Comparison of ENCODE assay signal across 3 cellular contexts in the genomic region with DNA sequence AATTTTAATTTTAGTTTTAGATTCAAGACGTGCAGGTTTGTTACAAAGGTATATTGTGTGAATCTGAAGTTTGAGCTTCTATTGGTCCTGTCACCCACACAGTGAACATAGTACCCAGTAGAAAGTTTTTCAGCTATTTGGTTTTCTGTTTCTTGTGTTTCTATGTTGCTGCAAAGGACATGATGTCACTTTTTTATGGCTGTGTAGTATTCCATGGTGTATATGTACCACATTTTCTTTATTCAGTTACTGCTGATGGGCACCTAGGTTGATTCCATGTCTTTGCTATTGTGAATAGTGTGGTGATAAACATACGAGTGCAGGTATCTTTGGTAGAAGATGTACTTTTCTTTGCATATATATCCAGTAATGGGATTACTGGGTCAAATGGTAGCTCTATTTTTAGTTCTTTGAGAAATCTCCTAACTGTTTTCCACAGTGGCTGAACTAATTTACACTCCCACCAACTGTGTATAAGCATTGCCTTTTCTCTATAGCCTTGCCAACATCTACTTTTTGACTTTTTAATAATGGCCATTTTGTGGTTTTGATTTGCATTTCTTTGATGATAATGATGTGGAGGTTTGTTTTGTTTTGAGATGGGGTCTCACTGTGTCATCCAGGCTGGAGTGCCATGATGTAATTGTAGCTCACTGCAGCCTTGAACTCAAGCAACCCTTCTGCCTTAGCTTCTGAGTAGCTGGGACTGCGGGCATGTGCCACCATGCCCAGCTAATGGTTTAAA.
A peak's percentile ranks its signal among the peaks of the same experiment; 100 is the strongest.
TF ChIP-seq lines count a peak whose summit lies in the region.

No MANE protein-coding gene starts in this region.

TF ChIP-seq in A549, 52 proteins besides CTCF, POLR2A, EP300 and RAD21:
- TF ChIP-seq HDAC2 (IDR thresholded peaks at IDR 0.05), result no peak
- TF ChIP-seq MAFK (IDR thresholded peaks at IDR 0.05; ENCODE audit: partially characterized antibody), result no peak
- TF ChIP-seq FOSL2 (IDR thresholded peaks at IDR 0.05), result no peak
- no peak for TF ChIP-seq FOSL2 (CRISPR knock-in tag; IDR thresholded peaks at IDR 0.05)
- TF ChIP-seq, protein P1, sequence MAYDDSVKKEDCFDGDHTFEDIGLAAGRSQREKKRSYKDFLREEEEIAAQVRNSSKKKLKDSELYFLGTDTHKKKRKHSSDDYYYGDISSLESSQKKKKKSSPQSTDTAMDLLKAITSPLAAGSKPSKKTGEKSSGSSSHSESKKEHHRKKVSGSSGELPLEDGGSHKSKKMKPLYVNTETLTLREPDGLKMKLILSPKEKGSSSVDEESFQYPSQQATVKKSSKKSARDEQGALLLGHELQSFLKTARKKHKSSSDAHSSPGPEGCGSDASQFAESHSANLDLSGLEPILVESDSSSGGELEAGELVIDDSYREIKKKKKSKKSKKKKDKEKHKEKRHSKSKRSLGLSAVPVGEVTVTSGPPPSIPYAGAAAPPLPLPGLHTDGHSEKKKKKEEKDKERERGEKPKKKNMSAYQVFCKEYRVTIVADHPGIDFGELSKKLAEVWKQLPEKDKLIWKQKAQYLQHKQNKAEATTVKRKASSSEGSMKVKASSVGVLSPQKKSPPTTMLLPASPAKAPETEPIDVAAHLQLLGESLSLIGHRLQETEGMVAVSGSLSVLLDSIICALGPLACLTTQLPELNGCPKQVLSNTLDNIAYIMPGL (CRISPR knock-in tag; IDR thresholded peaks at IDR 0.05; ENCODE audit: borderline replicate concordance), result no peak
- TF ChIP-seq, protein P2, sequence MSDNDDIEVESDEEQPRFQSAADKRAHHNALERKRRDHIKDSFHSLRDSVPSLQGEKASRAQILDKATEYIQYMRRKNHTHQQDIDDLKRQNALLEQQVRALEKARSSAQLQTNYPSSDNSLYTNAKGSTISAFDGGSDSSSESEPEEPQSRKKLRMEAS (IDR thresholded peaks at IDR 0.05), result no peak
- no peak for TF ChIP-seq JUNB (IDR thresholded peaks at IDR 0.05)
- TF ChIP-seq HOXB5 (CRISPR knock-in tag; IDR thresholded peaks at IDR 0.05), result no peak
- no peak for TF ChIP-seq HOXB13 (CRISPR knock-in tag; IDR thresholded peaks at IDR 0.05; ENCODE audit: low read depth)
- TF ChIP-seq PHF8 (IDR thresholded peaks at IDR 0.05; ENCODE audit: borderline replicate concordance, low read depth), result no peak
- TF ChIP-seq ESRRA (IDR thresholded peaks at IDR 0.05; ENCODE audit: borderline replicate concordance, low read length), result no peak
- TF ChIP-seq, protein P3, sequence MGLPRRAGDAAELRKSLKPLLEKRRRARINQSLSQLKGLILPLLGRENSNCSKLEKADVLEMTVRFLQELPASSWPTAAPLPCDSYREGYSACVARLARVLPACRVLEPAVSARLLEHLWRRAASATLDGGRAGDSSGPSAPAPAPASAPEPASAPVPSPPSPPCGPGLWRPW (IDR thresholded peaks at IDR 0.05), result no peak
- TF ChIP-seq, protein P4, sequence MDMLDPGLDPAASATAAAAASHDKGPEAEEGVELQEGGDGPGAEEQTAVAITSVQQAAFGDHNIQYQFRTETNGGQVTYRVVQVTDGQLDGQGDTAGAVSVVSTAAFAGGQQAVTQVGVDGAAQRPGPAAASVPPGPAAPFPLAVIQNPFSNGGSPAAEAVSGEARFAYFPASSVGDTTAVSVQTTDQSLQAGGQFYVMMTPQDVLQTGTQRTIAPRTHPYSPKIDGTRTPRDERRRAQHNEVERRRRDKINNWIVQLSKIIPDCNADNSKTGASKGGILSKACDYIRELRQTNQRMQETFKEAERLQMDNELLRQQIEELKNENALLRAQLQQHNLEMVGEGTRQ (IDR thresholded peaks at IDR 0.05), result no peak
- no peak for TF ChIP-seq CHD2 (IDR thresholded peaks at IDR 0.05; ENCODE audit: low read length, partially characterized antibody)
- no peak for TF ChIP-seq ZNF302 (CRISPR knock-in tag; IDR thresholded peaks at IDR 0.05)
- TF ChIP-seq, protein P5, sequence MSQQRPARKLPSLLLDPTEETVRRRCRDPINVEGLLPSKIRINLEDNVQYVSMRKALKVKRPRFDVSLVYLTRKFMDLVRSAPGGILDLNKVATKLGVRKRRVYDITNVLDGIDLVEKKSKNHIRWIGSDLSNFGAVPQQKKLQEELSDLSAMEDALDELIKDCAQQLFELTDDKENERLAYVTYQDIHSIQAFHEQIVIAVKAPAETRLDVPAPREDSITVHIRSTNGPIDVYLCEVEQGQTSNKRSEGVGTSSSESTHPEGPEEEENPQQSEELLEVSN (IDR thresholded peaks at IDR 0.05; ENCODE audit: borderline replicate concordance, low read depth), result no peak
- TF ChIP-seq RARB (CRISPR knock-in tag; IDR thresholded peaks at IDR 0.05), result no peak
- no peak for TF ChIP-seq ZSCAN20 (CRISPR knock-in tag; IDR thresholded peaks at IDR 0.05)
TF ChIP-seq in A549: peak in this region for 0.

TF ChIP-seq in IMR-90, 13 proteins besides CTCF, POLR2A, EP300 and RAD21:
- no peak for TF ChIP-seq MAZ (IDR thresholded peaks at IDR 0.05; ENCODE audit: borderline replicate concordance, low read depth, low read length)
- no peak for TF ChIP-seq CEBPB (IDR thresholded peaks at IDR 0.05; ENCODE audit: low read depth, low read length)
- no peak for TF ChIP-seq MXI1 (IDR thresholded peaks at IDR 0.05; ENCODE audit: borderline replicate concordance, low read depth, low read length)
- no peak for TF ChIP-seq SMC3 (IDR thresholded peaks at IDR 0.05; ENCODE audit: low read depth, low read length)
- no peak for TF ChIP-seq RCOR1 (IDR thresholded peaks at IDR 0.05; ENCODE audit: insufficient replicate concordance, low read length)
- no peak for TF ChIP-seq CHD1 (IDR thresholded peaks at IDR 0.05; ENCODE audit: low read depth, low read length)
- no peak for TF ChIP-seq NFE2L2 (IDR thresholded peaks at IDR 0.05; ENCODE audit: low read depth, low read length)
- no peak for TF ChIP-seq BHLHE40 (IDR thresholded peaks at IDR 0.05; ENCODE audit: low read depth, low read length)
- TF ChIP-seq, protein P4 (IDR thresholded peaks at IDR 0.05; ENCODE audit: low read depth, low read length), result no peak
- TF ChIP-seq, protein P6, sequence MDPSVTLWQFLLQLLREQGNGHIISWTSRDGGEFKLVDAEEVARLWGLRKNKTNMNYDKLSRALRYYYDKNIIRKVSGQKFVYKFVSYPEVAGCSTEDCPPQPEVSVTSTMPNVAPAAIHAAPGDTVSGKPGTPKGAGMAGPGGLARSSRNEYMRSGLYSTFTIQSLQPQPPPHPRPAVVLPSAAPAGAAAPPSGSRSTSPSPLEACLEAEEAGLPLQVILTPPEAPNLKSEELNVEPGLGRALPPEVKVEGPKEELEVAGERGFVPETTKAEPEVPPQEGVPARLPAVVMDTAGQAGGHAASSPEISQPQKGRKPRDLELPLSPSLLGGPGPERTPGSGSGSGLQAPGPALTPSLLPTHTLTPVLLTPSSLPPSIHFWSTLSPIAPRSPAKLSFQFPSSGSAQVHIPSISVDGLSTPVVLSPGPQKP (IDR thresholded peaks at IDR 0.05; ENCODE audit: borderline replicate concordance, low read depth, low read length), result no peak
- TF ChIP-seq RFX5 (IDR thresholded peaks at IDR 0.05; ENCODE audit: low read depth, low read length), result no peak
- no peak for TF ChIP-seq MAFK (IDR thresholded peaks at IDR 0.05; ENCODE audit: low read depth, low read length)
- no peak for TF ChIP-seq FOS (IDR thresholded peaks at IDR 0.05; ENCODE audit: low read depth, low read length)

TF ChIP-seq in HepG2, 621 proteins besides CTCF, POLR2A, EP300 and RAD21:
- TF ChIP-seq ZNF143 (CRISPR knock-in tag; IDR thresholded peaks at IDR 0.05) (no peak), ATF7 (IDR thresholded peaks at IDR 0.05) (0 out of 2 replicates have a peak, but pooled peaks have one; percentile 7), ATF7 (CRISPR knock-in tag; IDR thresholded peaks at IDR 0.05) (no peak), ZMYM2 (CRISPR knock-in tag; IDR thresholded peaks at IDR 0.05) (peak; percentile 61; the same call in 1 of the 2 replicates), ZNF816 (CRISPR knock-in tag; IDR thresholded peaks at IDR 0.05; ENCODE audit: borderline replicate concordance) (no peak), NBN (conservative IDR thresholded peaks at IDR 0.05) (no peak), ZSCAN31 (CRISPR knock-in tag; IDR thresholded peaks at IDR 0.05; ENCODE audit: low read depth) (no peak), ZKSCAN8 (CRISPR knock-in tag; IDR thresholded peaks at IDR 0.05; ENCODE audit: borderline replicate concordance) (no peak), NFE2L2 (IDR thresholded peaks at IDR 0.05; ENCODE audit: low read length) (no peak), YEATS4 (CRISPR knock-in tag; IDR thresholded peaks at IDR 0.05; ENCODE audit: borderline replicate concordance) (no peak), SNAPC2 (CRISPR knock-in tag; IDR thresholded peaks at IDR 0.05) (no peak), ZNF20 (CRISPR knock-in tag; IDR thresholded peaks at IDR 0.05) (no peak), ZNF256 (CRISPR knock-in tag; conservative IDR thresholded peaks at IDR 0.05) (no peak), JUNB (CRISPR knock-in tag; IDR thresholded peaks at IDR 0.05; ENCODE audit: borderline replicate concordance) (no peak), WIZ (CRISPR knock-in tag; IDR thresholded peaks at IDR 0.05) (no peak)
- TF ChIP-seq, protein P7, sequence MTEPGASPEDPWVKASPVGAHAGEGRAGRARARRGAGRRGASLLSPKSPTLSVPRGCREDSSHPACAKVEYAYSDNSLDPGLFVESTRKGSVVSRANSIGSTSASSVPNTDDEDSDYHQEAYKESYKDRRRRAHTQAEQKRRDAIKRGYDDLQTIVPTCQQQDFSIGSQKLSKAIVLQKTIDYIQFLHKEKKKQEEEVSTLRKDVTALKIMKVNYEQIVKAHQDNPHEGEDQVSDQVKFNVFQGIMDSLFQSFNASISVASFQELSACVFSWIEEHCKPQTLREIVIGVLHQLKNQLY (CRISPR knock-in tag; IDR thresholded peaks at IDR 0.05), result no peak
- TF ChIP-seq, protein P8, sequence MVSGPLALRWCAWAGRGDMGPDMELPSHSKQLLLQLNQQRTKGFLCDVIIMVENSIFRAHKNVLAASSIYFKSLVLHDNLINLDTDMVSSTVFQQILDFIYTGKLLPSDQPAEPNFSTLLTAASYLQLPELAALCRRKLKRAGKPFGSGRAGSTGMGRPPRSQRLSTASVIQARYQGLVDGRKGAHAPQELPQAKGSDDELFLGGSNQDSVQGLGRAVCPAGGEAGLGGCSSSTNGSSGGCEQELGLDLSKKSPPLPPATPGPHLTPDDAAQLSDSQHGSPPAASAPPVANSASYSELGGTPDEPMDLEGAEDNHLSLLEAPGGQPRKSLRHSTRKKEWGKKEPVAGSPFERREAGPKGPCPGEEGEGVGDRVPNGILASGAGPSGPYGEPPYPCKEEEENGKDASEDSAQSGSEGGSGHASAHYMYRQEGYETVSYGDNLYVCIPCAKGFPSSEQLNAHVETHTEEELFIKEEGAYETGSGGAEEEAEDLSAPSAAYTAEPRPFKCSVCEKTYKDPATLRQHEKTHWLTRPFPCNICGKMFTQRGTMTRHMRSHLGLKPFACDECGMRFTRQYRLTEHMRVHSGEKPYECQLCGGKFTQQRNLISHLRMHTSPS (CRISPR knock-in tag; IDR thresholded peaks at IDR 0.05; ENCODE audit: low read depth), result 0 out of 2 replicates have a peak, but pooled peaks have one; percentile 27
- TF ChIP-seq, protein P9, sequence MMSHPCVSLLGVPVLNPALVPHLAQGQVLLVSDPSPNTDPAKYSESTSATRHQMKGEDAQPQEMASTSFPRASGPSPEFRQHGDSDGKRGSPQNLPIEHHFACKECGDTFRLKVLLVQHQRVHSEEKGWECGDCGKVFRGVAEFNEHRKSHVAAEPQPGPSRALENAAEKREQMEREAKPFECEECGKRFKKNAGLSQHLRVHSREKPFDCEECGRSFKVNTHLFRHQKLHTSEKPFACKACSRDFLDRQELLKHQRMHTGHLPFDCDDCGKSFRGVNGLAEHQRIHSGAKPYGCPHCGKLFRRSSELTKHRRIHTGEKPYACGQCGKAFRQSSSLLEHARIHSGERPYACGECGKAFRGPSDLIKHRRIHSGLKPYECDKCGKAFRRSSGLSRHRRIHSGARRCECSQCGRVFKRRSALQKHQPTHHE (CRISPR knock-in tag; IDR thresholded peaks at IDR 0.05; ENCODE audit: borderline replicate concordance), result no peak
- TF ChIP-seq, protein P10, sequence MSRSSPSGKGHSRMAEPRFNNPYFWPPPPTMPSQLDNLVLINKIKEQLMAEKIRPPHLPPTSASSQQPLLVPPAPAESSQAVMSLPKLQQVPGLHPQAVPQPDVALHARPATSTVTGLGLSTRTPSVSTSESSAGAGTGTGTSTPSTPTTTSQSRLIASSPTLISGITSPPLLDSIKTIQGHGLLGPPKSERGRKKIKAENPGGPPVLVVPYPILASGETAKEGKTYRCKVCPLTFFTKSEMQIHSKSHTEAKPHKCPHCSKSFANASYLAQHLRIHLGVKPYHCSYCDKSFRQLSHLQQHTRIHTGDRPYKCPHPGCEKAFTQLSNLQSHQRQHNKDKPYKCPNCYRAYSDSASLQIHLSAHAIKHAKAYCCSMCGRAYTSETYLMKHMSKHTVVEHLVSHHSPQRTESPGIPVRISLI (CRISPR knock-in tag; IDR thresholded peaks at IDR 0.05; ENCODE audit: borderline replicate concordance), result no peak
- TF ChIP-seq, protein P11, sequence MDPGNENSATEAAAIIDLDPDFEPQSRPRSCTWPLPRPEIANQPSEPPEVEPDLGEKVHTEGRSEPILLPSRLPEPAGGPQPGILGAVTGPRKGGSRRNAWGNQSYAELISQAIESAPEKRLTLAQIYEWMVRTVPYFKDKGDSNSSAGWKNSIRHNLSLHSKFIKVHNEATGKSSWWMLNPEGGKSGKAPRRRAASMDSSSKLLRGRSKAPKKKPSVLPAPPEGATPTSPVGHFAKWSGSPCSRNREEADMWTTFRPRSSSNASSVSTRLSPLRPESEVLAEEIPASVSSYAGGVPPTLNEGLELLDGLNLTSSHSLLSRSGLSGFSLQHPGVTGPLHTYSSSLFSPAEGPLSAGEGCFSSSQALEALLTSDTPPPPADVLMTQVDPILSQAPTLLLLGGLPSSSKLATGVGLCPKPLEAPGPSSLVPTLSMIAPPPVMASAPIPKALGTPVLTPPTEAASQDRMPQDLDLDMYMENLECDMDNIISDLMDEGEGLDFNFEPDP (CRISPR knock-in tag; conservative IDR thresholded peaks at IDR 0.05), result 0 out of 2 replicates have a peak, but pooled peaks have one; percentile 60
- TF ChIP-seq, protein P12, sequence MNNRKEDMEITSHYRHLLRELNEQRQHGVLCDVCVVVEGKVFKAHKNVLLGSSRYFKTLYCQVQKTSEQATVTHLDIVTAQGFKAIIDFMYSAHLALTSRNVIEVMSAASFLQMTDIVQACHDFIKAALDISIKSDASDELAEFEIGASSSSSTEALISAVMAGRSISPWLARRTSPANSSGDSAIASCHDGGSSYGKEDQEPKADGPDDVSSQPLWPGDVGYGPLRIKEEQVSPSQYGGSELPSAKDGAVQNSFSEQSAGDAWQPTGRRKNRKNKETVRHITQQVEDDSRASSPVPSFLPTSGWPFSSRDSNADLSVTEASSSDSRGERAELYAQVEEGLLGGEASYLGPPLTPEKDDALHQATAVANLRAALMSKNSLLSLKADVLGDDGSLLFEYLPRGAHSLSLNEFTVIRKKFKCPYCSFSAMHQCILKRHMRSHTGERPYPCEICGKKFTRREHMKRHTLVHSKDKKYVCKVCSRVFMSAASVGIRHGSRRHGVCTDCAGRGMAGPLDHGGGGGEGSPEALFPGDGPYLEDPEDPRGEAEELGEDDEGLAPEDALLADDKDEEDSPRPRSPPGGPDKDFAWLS (CRISPR knock-in tag; IDR thresholded peaks at IDR 0.05; ENCODE audit: borderline replicate concordance), result no peak
